ENCODE assay signal across 1 cellular context in the genomic region with DNA sequence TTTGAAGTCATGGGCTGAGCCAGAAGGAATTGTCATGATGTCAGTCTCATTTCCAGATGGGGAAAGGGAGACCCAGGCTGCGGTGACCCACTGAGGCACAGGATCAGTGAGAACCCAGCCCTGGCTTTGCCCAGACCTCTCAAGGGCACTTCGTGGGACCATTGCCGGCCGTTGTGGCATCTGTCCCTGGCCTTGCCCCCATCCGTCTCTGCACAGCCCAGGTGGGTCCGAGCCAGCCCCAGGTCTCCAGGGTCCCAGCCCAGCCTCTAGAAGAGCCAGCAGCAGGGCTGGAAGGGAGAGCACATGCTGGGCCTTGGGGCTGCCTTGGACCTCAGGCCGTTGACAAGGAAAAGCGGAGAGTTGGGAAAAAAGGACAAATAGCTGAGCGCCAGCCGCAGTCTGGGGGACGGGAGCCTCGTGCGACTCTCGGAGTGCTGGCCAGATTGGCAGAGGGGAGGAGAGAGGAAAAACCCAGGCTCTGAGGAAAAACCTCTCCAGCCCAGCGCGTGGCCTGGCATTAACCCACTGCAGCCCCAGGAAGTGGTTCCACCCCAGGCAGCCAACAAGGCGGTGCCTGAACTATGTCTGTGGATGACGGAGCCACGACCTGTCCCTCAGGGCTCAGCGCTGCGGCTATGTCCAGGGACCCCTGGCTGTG.
TF ChIP-seq lines count a peak whose summit lies in the region.

No MANE protein-coding gene starts in this region.

TF ChIP-seq in IMR-90, 13 proteins besides CTCF, POLR2A, EP300 and RAD21:
- TF ChIP-seq MAFK (IDR thresholded peaks at IDR 0.05; ENCODE audit: low read depth, low read length), result no peak
- no peak for TF ChIP-seq RCOR1 (IDR thresholded peaks at IDR 0.05; ENCODE audit: insufficient replicate concordance, low read length)
- TF ChIP-seq MXI1 (IDR thresholded peaks at IDR 0.05; ENCODE audit: borderline replicate concordance, low read depth, low read length), result no peak
- no peak for TF ChIP-seq MAZ (IDR thresholded peaks at IDR 0.05; ENCODE audit: borderline replicate concordance, low read depth, low read length)
TF ChIP-seq in IMR-90: peak in this region for 0.
